Comparison of ENCODE assay signal across 32 cellular contexts in the genomic region with DNA sequence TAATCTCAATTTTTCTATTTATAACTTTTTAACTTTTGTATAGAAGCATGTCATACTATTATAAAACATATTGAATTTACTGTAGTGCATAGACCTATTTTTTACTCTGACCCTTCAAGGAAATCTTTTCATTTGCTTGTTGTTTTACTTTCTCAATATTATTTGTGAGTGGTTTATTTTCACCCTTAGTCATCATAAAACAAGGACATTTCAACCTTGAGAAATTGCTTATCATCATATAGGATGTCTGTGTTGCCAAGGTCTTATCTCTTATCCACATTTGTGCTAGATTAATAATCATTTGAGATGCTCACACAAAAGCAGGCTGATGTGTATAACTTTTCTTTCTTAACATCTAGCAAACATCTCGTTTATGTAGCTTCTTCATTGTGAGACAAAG.
"Had no signal": no experiment of that assay in that cellular context is flagged by ENCODE, and none has a peak within 500 bp of the region (broad histone marks: within the 10 kb centered on the region; RNA-seq: fewer than 3 reads in every experiment).

No MANE protein-coding gene starts in this region.

- H3K9me3 ChIP-seq: adrenal gland, ascending aorta had no signal

- DNase-seq: activated B cell treated with CpG ODN at 0.5 μM for 24 hours; activated CD4-positive, alpha-beta memory T cell treated with anti-CD3 and anti-CD28 coated beads for 36 hours; activated CD4-positive, alpha-beta T cell treated with anti-CD3 and anti-CD28 coated beads for 4 hours; activated CD4-positive, alpha-beta T cell treated with anti-CD3 and anti-CD28 coated beads, Interleukin-2, amount 10 ng/mL, durations not matched to agents 24 days and 14 days; activated CD4-positive, alpha-beta T cell treated with anti-CD3 and anti-CD28 coated beads, Interleukin-2, amount 50 U/mL, for 1 hour; activated CD4-positive, alpha-beta T cell treated with anti-CD3 and anti-CD28 coated beads, Interleukin-2, amount 50 U/mL, for 4 hours; activated CD4-positive, CD25-positive, alpha-beta regulatory T cell treated with anti-CD3 and anti-CD28 coated beads, Interleukin-2, amount 50 U/mL, for 72 hours; activated CD8-positive, alpha-beta memory T cell treated with anti-CD3 and anti-CD28 coated beads, Interleukin-2, amount 50 U/mL, for 4 hours; activated CD8-positive, alpha-beta T cell treated with anti-CD3 and anti-CD28 coated beads for 36 hours; activated effector memory CD4-positive, alpha-beta T cell treated with anti-CD3 and anti-CD28 coated beads, Interleukin-2, amount 50 U/mL, for 16 hours; activated gamma-delta T cell treated with Interleukin-2 at 50 U/mL for 16 hours; activated naive CD4-positive, alpha-beta T cell; activated naive CD4-positive, alpha-beta T cell treated with anti-CD3 and anti-CD28 coated beads for 36 hours; activated naive CD4-positive, alpha-beta T cell treated with anti-CD3 and anti-CD28 coated beads, Interleukin-2, amount 50 U/mL, for 16 hours; activated naive CD8-positive, alpha-beta T cell treated with anti-CD3 and anti-CD28 coated beads for 36 hours; activated T-cell treated with anti-CD3 and anti-CD28 coated beads for 4 hours; activated T-cell treated with anti-CD3 and anti-CD28 coated beads, Interleukin-2, amount 50 U/mL, for 1 hour; activated T-cell treated with anti-CD3 and anti-CD28 coated beads, Interleukin-2, amount 50 U/mL, for 4 hours; activated T-cell treated with anti-CD3 and anti-CD28 coated beads, Interleukin-2, amount 50 U/mL, for 72 hours; adrenal gland; amygdala; anterior cingulate cortex; caudate nucleus; cerebellar nuclear complex; T-helper 17 cell had no signal

- H3K4me3 ChIP-seq: adrenal gland, ascending aorta, cardiac muscle cell had no signal

- H3K36me3 ChIP-seq: adrenal gland, ascending aorta, cardiac muscle cell had no signal

- FAIRE-seq: bronchial epithelial cell, TTC549 had no signal

- H3K4me1 ChIP-seq: adrenal gland, ascending aorta had no signal

- H3K27me3 ChIP-seq: adrenal gland, ascending aorta, cardiac muscle cell had no signal

- ATAC-seq: activated CD8-positive, alpha-beta T cell treated with anti-CD3 and anti-CD28 coated beads for 36 hours; activated naive CD4-positive, alpha-beta T cell treated with anti-CD3 and anti-CD28 coated beads, Interleukin-2, amount 50 U/mL, for 72 hours; activated T-cell treated with anti-CD3 and anti-CD28 coated beads, Interleukin-2, amount 50 U/mL, for 4 hours; activated T-cell treated with anti-CD3 and anti-CD28 coated beads, Interleukin-2, amount 50 U/mL, for 72 hours; activated T-helper 17 cell treated with anti-CD3 and anti-CD28 coated beads, Interleukin-2, amount 50 U/mL, for 72 hours; T-helper 17 cell had no signal

- H3K27ac ChIP-seq: adrenal gland, ascending aorta, cardiac muscle cell, VCaP had no signal
